Comparison of ENCODE assay signal across 18 cellular contexts in the genomic region with DNA sequence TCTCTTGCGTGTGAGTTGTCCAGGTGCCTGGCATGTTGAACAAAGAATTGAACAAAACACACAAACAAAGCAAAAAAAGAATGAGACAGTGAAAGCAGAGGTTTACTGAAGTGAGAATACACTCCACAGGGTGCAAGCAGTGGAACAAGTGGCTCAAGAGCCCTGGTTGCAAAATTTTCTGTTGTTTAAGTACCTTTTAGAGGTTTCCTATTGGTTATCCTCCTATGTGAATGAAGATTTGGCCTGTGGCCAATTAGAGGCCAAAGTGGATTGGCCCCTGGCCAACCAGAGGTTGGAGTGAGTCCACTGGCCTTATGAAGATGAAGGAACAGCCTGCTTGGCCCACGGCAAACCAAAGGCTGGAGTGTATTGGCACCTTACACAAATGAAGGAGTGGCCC.
DNase-seq lines count a peak whose midpoint lies in the region; ATAC-seq, FAIRE-seq and TF ChIP-seq lines count a peak whose summit lies in the region.
"Had no signal": no experiment of that assay in that cellular context is flagged by ENCODE, and none has a peak within 500 bp of the region (broad histone marks: within the 10 kb centered on the region; RNA-seq: fewer than 3 reads in every experiment).

No MANE protein-coding gene starts in this region.

- no peak overlapping the region for H3K4me3 ChIP-seq in K562
- H3K4me3 ChIP-seq: esophagus muscularis mucosa had no signal

- no peak for ATAC-seq in K562
- no peak for ATAC-seq in activated T-helper 17 cell treated with anti-CD3 and anti-CD28 coated beads, Interleukin-2, amount 50 U/mL, for 72 hours (replicated peaks)
- ATAC-seq in HG03025 (IDR thresholded peaks at IDR 0.05; ENCODE audit: low FRiP score, unreplicated experiment): no peak
- ATAC-seq: sciatic nerve had no signal

- TF ChIP-seq EP300 in K562 (IDR thresholded peaks at IDR 0.05; ENCODE audit: low read length): no peak

- H4K20me1 ChIP-seq in K562 (replicated peaks; ENCODE audit: control insufficient read depth, insufficient read depth, low read length): no peaks in the 10 kb centered on the region
- no peaks in the 10 kb centered on the region for H4K20me1 ChIP-seq in H9 (ENCODE audit: control insufficient read depth, insufficient read depth, insufficient read length)

- H4K91ac ChIP-seq in H9 (ENCODE audit: insufficient read length, low read depth, low read length): no peak overlapping the region

- TF ChIP-seq RAD21 in K562 (CRISPR knock-in tag; conservative IDR thresholded peaks at IDR 0.05 in 1 of 2, IDR thresholded peaks at IDR 0.05 in 1 of 2): no peak

- H3K9me3 Mint-ChIP-seq in activated T-helper 17 cell treated with anti-CD3 and anti-CD28 coated beads, Interleukin-2, amount 50 U/mL, for 72 hours: no peaks in the 10 kb centered on the region
- no peaks in the 10 kb centered on the region for H3K9me3 Mint-ChIP-seq in H9

- no peak overlapping the region for H2BK20ac ChIP-seq in H9 (ENCODE audit: low read depth, low read length, poor library complexity, severe bottlenecking)

- no peak overlapping the region for H3K27ac Mint-ChIP-seq in activated T-helper 17 cell treated with anti-CD3 and anti-CD28 coated beads, Interleukin-2, amount 50 U/mL, for 72 hours
- H3K27ac Mint-ChIP-seq in H9: no peak overlapping the region
- H3K27ac Mint-ChIP-seq: activated T-helper 2 cell treated with anti-CD3 and anti-CD28 coated beads, Interferon-gamma antibody, Interleukin-2, Interleukin-4, amounts not matched to agents 10 μg/mL and 5 μg/mL and 100 μg/mL, durations not matched to agents 14 hours and 24 hours and 36 hours had no signal

- intact Hi-C loops in K562 (cut with micrococcal nuclease): no loop called here

- H4K5ac ChIP-seq in H9 (ENCODE audit: insufficient read length, low read depth, low read length): no peak overlapping the region

- H2AK5ac ChIP-seq in H9 (ENCODE audit: insufficient read length, low read length): no peak overlapping the region

- no peak overlapping the region for H2BK12ac ChIP-seq in H9 (ENCODE audit: insufficient read length, low read depth, low read length)

- no peaks in the 10 kb centered on the region for H3K36me3 Mint-ChIP-seq in activated T-helper 17 cell treated with anti-CD3 and anti-CD28 coated beads, Interleukin-2, amount 50 U/mL, for 72 hours (ENCODE audit: low read depth)
- H3K36me3 Mint-ChIP-seq in H9 (ENCODE audit: insufficient read depth in 1 of 3, low read depth in 3 of 3): no peaks in the 10 kb centered on the region

- H3K79me2 ChIP-seq in K562 (ENCODE audit: control insufficient read depth, insufficient read depth, low read length) (no peaks in the 10 kb centered on the region), H9 (ENCODE audit: insufficient read depth, low read length) (no peaks in the 10 kb centered on the region)

- no peak overlapping the region for H3K14ac ChIP-seq in H9 (ENCODE audit: insufficient read depth, low read length)

- FAIRE-seq in K562 (lab: Jason Lieb, UNC): no peak

- no peaks in the 10 kb centered on the region for H3K79me1 ChIP-seq in H9 (ENCODE audit: insufficient read depth, low read depth, low read length, poor library complexity, severe bottlenecking)

- POLR2A ChIA-PET in K562 (lab: Yijun Ruan, JAX): no interaction called here

- no peak overlapping the region for H3K4ac ChIP-seq in H9 (ENCODE audit: low read depth, low read length)

- 0% methylated on average over 2 of the region's 2 CpGs for WGBS in K562 (ENCODE audit: insufficient coverage, low coverage, missing lambda C conversion rate)
- WGBS in H9 (ENCODE audit: extremely low coverage, insufficient read length, low lambda C conversion rate): no CpG with 5 or more reads among the region's 2 CpGs

- H3K27me3 Mint-ChIP-seq in activated T-helper 17 cell treated with anti-CD3 and anti-CD28 coated beads, Interleukin-2, amount 50 U/mL, for 72 hours: no peaks in the 10 kb centered on the region
- H3K27me3 Mint-ChIP-seq in H9 (ENCODE audit: low read depth): no peaks in the 10 kb centered on the region

- no TSS peak for BruUV-seq in K562 (replicated peaks; lab: Mats Ljungman, UMichigan)

- DNase-seq in COLO668 (lab: John Stamatoyannopoulos, UW; ENCODE audit: unreplicated experiment): peak; percentile 75
- DNase-seq in HT-29 (ENCODE audit: low spot score): peak; percentile 42
- DNase-seq in NCI-H345 treated with DMSO at 0.1 percent for 48 hours (lab: John Stamatoyannopoulos, UW; ENCODE audit: unreplicated experiment): peak; percentile 98
- no peak for DNase-seq in K562 (ENCODE audit: extremely low read depth in 1 of 4, low spot score in 3 of 4)
- DNase-seq in H9: no peak
- no peak for DNase-seq in GM20000 (ENCODE audit: low spot score)
- DNase-seq: amniotic stem cell; Calu3; cortex of kidney; islet precursor cell; occipital lobe; stimulated activated CD4-positive, alpha-beta T cell treated with anti-CD3 and anti-CD28 coated beads, Interleukin-2, amount 100 ng/mL, for 48 hours; trophoblast cell had no signal

- H3K4me3 Mint-ChIP-seq in activated T-helper 17 cell treated with anti-CD3 and anti-CD28 coated beads, Interleukin-2, amount 50 U/mL, for 72 hours: no peak overlapping the region
- no peak overlapping the region for H3K4me3 Mint-ChIP-seq in H9

- no peak overlapping the region for H3K56ac ChIP-seq in H9 (ENCODE audit: insufficient read length, low read depth, low read length)

- H2BK5ac ChIP-seq in H9 (ENCODE audit: insufficient read length, low read length): no peak overlapping the region

- no peak overlapping the region for H3K23ac ChIP-seq in H9 (ENCODE audit: insufficient read length, low read depth, low read length)

- peaks cover 2% of the 10 kb centered on the region; the same call in 1 of the 2 replicates for H3K9me3 ChIP-seq in K562 (replicated peaks; ENCODE audit: control insufficient read depth, insufficient read depth, low read depth, low read length)
- H3K9me3 ChIP-seq in H9 (ENCODE audit: control insufficient read depth, low read depth, low read length): no peaks in the 10 kb centered on the region
- H3K9me3 ChIP-seq: esophagus muscularis mucosa had no signal

- H3K23me2 ChIP-seq in H9 (ENCODE audit: insufficient read length, low read depth, low read length, poor library complexity, severe bottlenecking): no peaks in the 10 kb centered on the region

- no peak for TF ChIP-seq POLR2A in K562 (conservative IDR thresholded peaks at IDR 0.05)

- H3K4me2 ChIP-seq in K562 (ENCODE audit: insufficient read depth, low read length): no peak overlapping the region
- H3K4me2 ChIP-seq in H9 (ENCODE audit: insufficient read depth, insufficient read length, low read length): no peak overlapping the region

- no peak overlapping the region for H3K18ac ChIP-seq in H9 (ENCODE audit: insufficient read length, low read depth, low read length)

- H3K4me1 ChIP-seq in K562 (replicated peaks in 1 of 2; ENCODE audit: control insufficient read depth in 2 of 2, insufficient read depth in 2 of 2, low read length in 2 of 2) (no peaks in the 10 kb centered on the region), H9 (ENCODE audit: insufficient read depth, low read length) (no peaks in the 10 kb centered on the region)
- H3K4me1 ChIP-seq: esophagus muscularis mucosa had no signal

- H3K4me1 Mint-ChIP-seq in activated T-helper 17 cell treated with anti-CD3 and anti-CD28 coated beads, Interleukin-2, amount 50 U/mL, for 72 hours: no peaks in the 10 kb centered on the region
- H3K4me1 Mint-ChIP-seq in H9: no peaks in the 10 kb centered on the region

- CTCF ChIA-PET in K562 (lab: Yijun Ruan, JAX; ENCODE audit: low intra/inter-chr PET ratio): no interaction called here

- H2AFZ ChIP-seq in K562 (ENCODE audit: low read depth, low read length) (no peak overlapping the region), H9 (ENCODE audit: low read length) (no peak overlapping the region)

- H3K27ac ChIP-seq in K562 (ENCODE audit: extremely low read depth, low read depth, low read length) (no peak overlapping the region), H9 (ENCODE audit: insufficient read length, low read depth, low read length) (no peak overlapping the region)
- H3K27ac ChIP-seq: esophagus muscularis mucosa had no signal

- no peaks in the 10 kb centered on the region for H3K9me1 ChIP-seq in K562 (ENCODE audit: control insufficient read depth, insufficient read depth, low read length)

- no peaks in the 10 kb centered on the region for H3K27me3 ChIP-seq in K562 (ENCODE audit: control insufficient read depth in 2 of 2, insufficient read depth in 2 of 2, low read length in 2 of 2)
- no peaks in the 10 kb centered on the region for H3K27me3 ChIP-seq in H9 (ENCODE audit: insufficient read depth, low read length)
- H3K27me3 ChIP-seq: esophagus muscularis mucosa had no signal

- no peak overlapping the region for H2BK120ac ChIP-seq in H9 (ENCODE audit: low read depth, low read length, poor library complexity, severe bottlenecking)

- H2BK15ac ChIP-seq in H9 (ENCODE audit: low read depth, low read length): no peak overlapping the region

- no peak overlapping the region for H4K8ac ChIP-seq in H9 (replicated peaks; ENCODE audit: insufficient read length, low read depth, low read length)

- in situ Hi-C loops in K562 (cut with MboI): no loop called here

- H3K9ac ChIP-seq in K562 (ENCODE audit: insufficient read depth in 1 of 2, low read depth in 2 of 2, low read length in 2 of 2) (no peak overlapping the region), H9 (ENCODE audit: extremely low read depth, insufficient read length, low read length) (no peak overlapping the region)

- H3T11ph ChIP-seq in H9 (ENCODE audit: low read length): no peak overlapping the region

- TF ChIP-seq CTCF in K562 (IDR thresholded peaks at IDR 0.05 in 2 of 3, conservative IDR thresholded peaks at IDR 0.05 in 1 of 3; ENCODE audit: insufficient read depth in 2 of 3, low read depth in 1 of 3, low read length in 3 of 3): no peak
- no peak for TF ChIP-seq CTCF in H9 (conservative IDR thresholded peaks at IDR 0.05)
- no peak for TF ChIP-seq CTCF in GM20000 (IDR thresholded peaks at IDR 0.05; ENCODE audit: extremely low read depth, missing control alignments)

- H3K36me3 ChIP-seq in K562 (ENCODE audit: control insufficient read depth, insufficient read depth, low read length): no peaks in the 10 kb centered on the region
- H3K36me3 ChIP-seq: esophagus muscularis mucosa had no signal

TF ChIP-seq in K562, 482 proteins besides CTCF, POLR2A, EP300 and RAD21:
- no peak for TF ChIP-seq ZNF174 (CRISPR knock-in tag; IDR thresholded peaks at IDR 0.05)
- no peak for TF ChIP-seq SMAD4 (CRISPR knock-in tag; conservative IDR thresholded peaks at IDR 0.05)
- peak; percentile 57 for TF ChIP-seq NFIC (IDR thresholded peaks at IDR 0.05)
TF ChIP-seq in K562: peak in this region for 1.

Comparison
In these comparisons a context has a peak if more than half of its experiments do, and no peak if none do; other contexts are left out.
1. DNase-seq: peak in COLO668 (single experiment), HT-29 (single experiment) and NCI-H345 treated with DMSO at 0.1 percent for 48 hours (single experiment); none in K562 (0 of 4), H9 (single experiment) and GM20000 (single experiment).